ENCODE assay signal across 16 cellular contexts in genomic region chr1:234729566-234729965, GRCh38.
A peak's percentile ranks its signal among the peaks of the same experiment; 100 is the strongest.
DNase-seq lines count a peak whose midpoint lies in the region; ATAC-seq lines count a peak whose summit lies in the region.
"Had no signal": no experiment of that assay in that cellular context is flagged by ENCODE, and none has a peak within 500 bp of the region (broad histone marks: within the 10 kb centered on the region; RNA-seq: fewer than 3 reads in every experiment).

No MANE protein-coding gene starts in this region.

- no peak for ATAC-seq in stimulated activated memory B cell treated with anti-CD40 and anti-IgM and Interleukin-4, amounts not matched to agents 10 μg/mL and 1 μg/mL and 100 μg/mL, for 72 hours
- no peak for ATAC-seq in GM18498 (IDR thresholded peaks at IDR 0.05; ENCODE audit: unreplicated experiment)
- ATAC-seq: HepG2 had no signal

- no peaks in the 10 kb centered on the region for H3K36me3 Mint-ChIP-seq in activated naive CD8-positive, alpha-beta T cell
- H3K36me3 Mint-ChIP-seq in activated naive CD8-positive, alpha-beta T cell treated with anti-CD3 and anti-CD28 coated beads for 36 hours = peaks cover 3% of the 10 kb centered on the region
- no peaks in the 10 kb centered on the region for H3K36me3 Mint-ChIP-seq in dendritic cell treated with granulocyte-macrophage colony-stimulating factor and Interleukin-4, amounts not matched to agents 40 ng/mL and 50 ng/mL, for 4 days (ENCODE audit: low read depth)
- no peaks in the 10 kb centered on the region for H3K36me3 Mint-ChIP-seq in stimulated activated memory B cell treated with anti-CD40 and anti-IgM and Interleukin-4, amounts not matched to agents 10 μg/mL and 1 μg/mL and 100 μg/mL, for 72 hours

- intact Hi-C loops in dendritic cell treated with granulocyte-macrophage colony-stimulating factor and Interleukin-4, amounts not matched to agents 40 ng/mL and 50 ng/mL, for 4 days (cut with micrococcal nuclease) = loop anchor here (5.0 kb wide), 1 partner anchor 233 kb away; no protein-coding TSS in a partner anchor

- H3K27me3 Mint-ChIP-seq in activated naive CD8-positive, alpha-beta T cell = no peaks in the 10 kb centered on the region
- no peaks in the 10 kb centered on the region for H3K27me3 Mint-ChIP-seq in activated naive CD8-positive, alpha-beta T cell treated with anti-CD3 and anti-CD28 coated beads for 36 hours
- H3K27me3 Mint-ChIP-seq in dendritic cell treated with granulocyte-macrophage colony-stimulating factor and Interleukin-4, amounts not matched to agents 40 ng/mL and 50 ng/mL, for 4 days = no peaks in the 10 kb centered on the region
- no peaks in the 10 kb centered on the region for H3K27me3 Mint-ChIP-seq in stimulated activated memory B cell treated with anti-CD40 and anti-IgM and Interleukin-4, amounts not matched to agents 10 μg/mL and 1 μg/mL and 100 μg/mL, for 72 hours

- H3K4me3 Mint-ChIP-seq in activated naive CD8-positive, alpha-beta T cell = no peak overlapping the region
- no peak overlapping the region for H3K4me3 Mint-ChIP-seq in activated naive CD8-positive, alpha-beta T cell treated with anti-CD3 and anti-CD28 coated beads for 36 hours
- no peak overlapping the region for H3K4me3 Mint-ChIP-seq in dendritic cell treated with granulocyte-macrophage colony-stimulating factor and Interleukin-4, amounts not matched to agents 40 ng/mL and 50 ng/mL, for 4 days
- H3K4me3 Mint-ChIP-seq in stimulated activated memory B cell treated with anti-CD40 and anti-IgM and Interleukin-4, amounts not matched to agents 10 μg/mL and 1 μg/mL and 100 μg/mL, for 72 hours = no peak overlapping the region

- peaks cover 66% of the 10 kb centered on the region for H3K4me1 Mint-ChIP-seq in activated naive CD8-positive, alpha-beta T cell (ENCODE audit: low read depth)
- H3K4me1 Mint-ChIP-seq in activated naive CD8-positive, alpha-beta T cell treated with anti-CD3 and anti-CD28 coated beads for 36 hours = peaks cover 76% of the 10 kb centered on the region
- H3K4me1 Mint-ChIP-seq in dendritic cell treated with granulocyte-macrophage colony-stimulating factor and Interleukin-4, amounts not matched to agents 40 ng/mL and 50 ng/mL, for 4 days (ENCODE audit: low read depth) = peaks cover 89% of the 10 kb centered on the region
- H3K4me1 Mint-ChIP-seq in stimulated activated memory B cell treated with anti-CD40 and anti-IgM and Interleukin-4, amounts not matched to agents 10 μg/mL and 1 μg/mL and 100 μg/mL, for 72 hours = peaks cover 71% of the 10 kb centered on the region

- no peak for DNase-seq in activated naive CD8-positive, alpha-beta T cell treated with anti-CD3 and anti-CD28 coated beads for 36 hours
- DNase-seq in RKO (ENCODE audit: low spot score) (peak; percentile 34), DMS79 (lab: John Stamatoyannopoulos, UW) (no peak), RPMI8226 (no peak)
- DNase-seq: activated naive CD4-positive, alpha-beta T cell treated with anti-CD3 and anti-CD28 coated beads, Interleukin-2, amount 50 U/mL, for 16 hours; caudate nucleus; effector memory CD4-positive, alpha-beta T cell; hypothalamus; midbrain; NCI-H1930; NCI-H510A had no signal

- no peaks in the 10 kb centered on the region for H3K9me3 Mint-ChIP-seq in activated naive CD8-positive, alpha-beta T cell (ENCODE audit: low read depth)
- H3K9me3 Mint-ChIP-seq in activated naive CD8-positive, alpha-beta T cell treated with anti-CD3 and anti-CD28 coated beads for 36 hours = no peaks in the 10 kb centered on the region
- H3K9me3 Mint-ChIP-seq in dendritic cell treated with granulocyte-macrophage colony-stimulating factor and Interleukin-4, amounts not matched to agents 40 ng/mL and 50 ng/mL, for 4 days = no peaks in the 10 kb centered on the region
- H3K9me3 Mint-ChIP-seq in stimulated activated memory B cell treated with anti-CD40 and anti-IgM and Interleukin-4, amounts not matched to agents 10 μg/mL and 1 μg/mL and 100 μg/mL, for 72 hours = no peaks in the 10 kb centered on the region

- peak overlapping the region; percentile 50 for H3K27ac Mint-ChIP-seq in activated naive CD8-positive, alpha-beta T cell
- no peak overlapping the region for H3K27ac Mint-ChIP-seq in activated naive CD8-positive, alpha-beta T cell treated with anti-CD3 and anti-CD28 coated beads for 36 hours
- H3K27ac Mint-ChIP-seq in dendritic cell treated with granulocyte-macrophage colony-stimulating factor and Interleukin-4, amounts not matched to agents 40 ng/mL and 50 ng/mL, for 4 days = peak overlapping the region; percentile 99
- peak overlapping the region; percentile 84 for H3K27ac Mint-ChIP-seq in stimulated activated memory B cell treated with anti-CD40 and anti-IgM and Interleukin-4, amounts not matched to agents 10 μg/mL and 1 μg/mL and 100 μg/mL, for 72 hours
